8 cellular contexts compared by ENCODE assay signal in genomic region chr12:120438495-120439198, GRCh38. TPM values are rescaled to one million over a fixed set of nuclear protein-coding genes. Genes with fewer than 3 reads are reported as not detected.
DNase-seq lines count a peak whose midpoint lies in the region; ATAC-seq and TF ChIP-seq lines count a peak whose summit lies in the region.

No MANE protein-coding gene starts in this region.

- no peak for TF ChIP-seq POLR2A in NB4 (IDR thresholded peaks at IDR 0.05; ENCODE audit: extremely low read depth, insufficient read length)

- DNase-seq in GM06990 (ENCODE audit: extremely low read depth, insufficient read length) (peak; percentile 28), NB4 (ENCODE audit: low read depth) (peak; percentile 39), endodermal cell (no peak), Kasumi-1 (lab: John Stamatoyannopoulos, UW) (no peak), NCI-H2171 treated with DMSO at 0.1 percent for 48 hours (lab: John Stamatoyannopoulos, UW) (no peak), cerebellar nuclear complex (lab: John Stamatoyannopoulos, UW) (no peak)

- H3K4me1 ChIP-seq in endodermal cell (ENCODE audit: control insufficient read depth, insufficient read depth, low read length) (no peaks in the 10 kb centered on the region), neuron (ENCODE audit: insufficient read depth, low read length) (peaks cover 21% of the 10 kb centered on the region)

- peaks cover 33% of the 10 kb centered on the region for H3K36me3 Mint-ChIP-seq in endodermal cell (ENCODE audit: low read depth)

- peak overlapping the region; percentile 24 for H3K9ac ChIP-seq in endodermal cell (ENCODE audit: extremely low read depth, low read length, poor library complexity, severe bottlenecking)

- ATAC-seq in GM18909 (IDR thresholded peaks at IDR 0.05; ENCODE audit: poor library complexity, unreplicated experiment) = no peak

- H3K9me3 ChIP-seq in endodermal cell (ENCODE audit: control insufficient read depth, low read length) (no peaks in the 10 kb centered on the region), neuron (ENCODE audit: low read length) (no peaks in the 10 kb centered on the region)

- peaks cover 3% of the 10 kb centered on the region for H3K27me3 Mint-ChIP-seq in endodermal cell (ENCODE audit: insufficient read depth)

- no peak overlapping the region for H3K27ac ChIP-seq in endodermal cell (ENCODE audit: low read depth, low read length)

- H3K4me3 Mint-ChIP-seq in endodermal cell = peak overlapping the region; percentile 78

- TF ChIP-seq CTCF in GM06990 (IDR thresholded peaks at IDR 0.05; ENCODE audit: insufficient read depth, low read length, poor library complexity, severe bottlenecking) (no peak), NB4 (IDR thresholded peaks at IDR 0.05; ENCODE audit: low read depth, low read length) (no peak), endodermal cell (conservative IDR thresholded peaks at IDR 0.05) (no peak)

- H3K27me3 ChIP-seq in GM06990 (replicated peaks; ENCODE audit: control insufficient read depth, insufficient read depth, low read length) (no peaks in the 10 kb centered on the region), endodermal cell (ENCODE audit: control insufficient read depth, insufficient read depth, low read length, poor library complexity, severe bottlenecking) (no peaks in the 10 kb centered on the region), neuron (ENCODE audit: insufficient read depth, low read length) (no peaks in the 10 kb centered on the region)

- H3K4me3 ChIP-seq in GM06990 (replicated peaks; ENCODE audit: low read depth, low read length) (peak overlapping the region; percentile 95), NB4 (ENCODE audit: low read depth, low read length) (peak overlapping the region; percentile 72), endodermal cell (ENCODE audit: low read length) (peak overlapping the region; percentile 87), neuron (ENCODE audit: low read length) (peak overlapping the region; percentile 52)

- H2AFZ ChIP-seq in neuron (ENCODE audit: low read depth, low read length) = no peak overlapping the region

- H3K36me3 ChIP-seq in GM06990 (ENCODE audit: control insufficient read depth, insufficient read depth, low read length) = no peaks in the 10 kb centered on the region; the same call in 1 of the 2 replicates
- H3K36me3 ChIP-seq in endodermal cell (ENCODE audit: control insufficient read depth, insufficient read depth, low read length) = peaks cover 35% of the 10 kb centered on the region
- peaks cover 25% of the 10 kb centered on the region for H3K36me3 ChIP-seq in neuron (ENCODE audit: insufficient read depth, low read length)

- H3K27ac Mint-ChIP-seq in endodermal cell = peak overlapping the region; percentile 91

- WGBS in endodermal cell (ENCODE audit: insufficient coverage in 1 of 2, insufficient read length in 1 of 2), 2 experiments = 38 to 39% methylated on average over 11 to 15 of the region's 17 CpGs

- no peaks in the 10 kb centered on the region for H3K9me3 Mint-ChIP-seq in endodermal cell

- peaks cover 3% of the 10 kb centered on the region for H3K4me1 Mint-ChIP-seq in endodermal cell

RNA-seq across cellular contexts. Expression of gene COX6A1, which starts 0.7 kb away (rescaled TPM):
- 100 to 1,000 TPM; 344 to 354 TPM for total RNA-seq in endodermal cell
- polyA plus RNA-seq in endodermal cell (2013, experiment 1 of 2) = 576 TPM
- polyA plus RNA-seq in endodermal cell (2013, experiment 2 of 2) = 530 TPM

RNA-seq across cellular contexts. Expression of gene TRIAP1, which starts 7.5 kb away (rescaled TPM):
- total RNA-seq in endodermal cell = 10 to 100 TPM; 31.6 to 34.8 TPM
- 47.9 TPM for polyA plus RNA-seq in endodermal cell (2013, experiment 1 of 2)
- 46.5 TPM for polyA plus RNA-seq in endodermal cell (2013, experiment 2 of 2)

RNA-seq across cellular contexts. Expression of gene GATC, which starts 7.6 kb away (rescaled TPM):
- total RNA-seq in endodermal cell = 10 to 100 TPM; 24.5 to 33.2 TPM
- 23.9 TPM for polyA plus RNA-seq in endodermal cell (2013, experiment 1 of 2)
- polyA plus RNA-seq in endodermal cell (2013, experiment 2 of 2) = 22.8 TPM

RNA-seq across cellular contexts. Expression of gene SRSF9, which starts 30.9 kb away (rescaled TPM):
- total RNA-seq in endodermal cell = 100 to 1,000 TPM; 291 to 324 TPM
- 223 TPM for polyA plus RNA-seq in endodermal cell (2013, experiment 1 of 2)
- 209 TPM for polyA plus RNA-seq in endodermal cell (2013, experiment 2 of 2)

RNA-seq across cellular contexts. Expression of gene DYNLL1, which starts 57.3 kb away (rescaled TPM):
- 100 to 1,000 TPM; 326 to 424 TPM for total RNA-seq in endodermal cell
- polyA plus RNA-seq in endodermal cell (2013, experiment 1 of 2) = 494 TPM
- 464 TPM for polyA plus RNA-seq in endodermal cell (2013, experiment 2 of 2)

Comparison
In these comparisons a context has a peak if more than half of its experiments do, and no peak if none do; other contexts are left out.
1. DNase-seq: peak in GM06990 (single experiment) and NB4 (single experiment); none in endodermal cell (single experiment), Kasumi-1 (0 of 2), NCI-H2171 treated with DMSO at 0.1 percent for 48 hours (single experiment) and cerebellar nuclear complex (0 of 2).
2. Peak in every context shown above with its lines, with median percentiles within 50 percentile points of each other: H3K4me3 ChIP-seq.